In the genomic region with DNA sequence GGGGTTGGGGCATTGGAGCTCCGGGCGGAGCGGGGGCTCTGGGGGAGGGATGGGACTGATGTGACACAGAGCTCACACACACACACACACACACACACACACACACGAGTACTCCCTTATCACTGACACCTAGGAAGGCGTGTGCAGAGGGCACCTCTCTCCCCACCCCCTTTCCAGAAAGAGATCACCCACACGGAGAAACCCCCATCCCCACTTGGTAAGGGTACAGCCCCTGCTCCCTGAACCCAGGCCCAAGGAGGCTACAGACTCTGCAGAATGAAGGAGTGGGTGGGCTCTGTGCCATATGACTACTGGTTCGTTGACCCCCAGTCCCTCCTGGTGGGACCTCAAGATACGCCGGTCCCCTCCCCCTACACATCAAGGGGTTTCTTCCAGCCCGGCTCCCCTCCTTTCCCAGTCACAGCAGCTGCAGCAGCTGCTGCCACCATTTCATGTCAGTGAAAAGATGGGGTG, we compare ENCODE assay signal across 10 cellular contexts. TPM values are rescaled to one million over a fixed set of nuclear protein-coding genes. Genes with fewer than 3 reads are reported as not detected.
A peak's percentile ranks its signal among the peaks of the same experiment; 100 is the strongest.
DNase-seq lines count a peak whose midpoint lies in the region; ATAC-seq and TF ChIP-seq lines count a peak whose summit lies in the region.
"Had no signal": no experiment of that assay in that cellular context is flagged by ENCODE, and none has a peak within 500 bp of the region (broad histone marks: within the 10 kb centered on the region; RNA-seq: fewer than 3 reads in every experiment).

No MANE protein-coding gene starts in this region.

- H3K9me3 Mint-ChIP-seq in memory B cell = no peaks in the 10 kb centered on the region

- H3K27me3 ChIP-seq in WERI-Rb-1 (ENCODE audit: insufficient read depth, low read depth, severe bottlenecking) = no peaks in the 10 kb centered on the region

- no peaks in the 10 kb centered on the region for H3K36me3 Mint-ChIP-seq in memory B cell

- TF ChIP-seq CTCF in WERI-Rb-1 (IDR thresholded peaks at IDR 0.05; ENCODE audit: low read depth, low read length) = no peak

- peak overlapping the region; percentile 44 for H3K4me3 Mint-ChIP-seq in memory B cell

- DNase-seq in NCI-H2171 treated with DMSO at 0.1 percent for 48 hours (lab: John Stamatoyannopoulos, UW) (peak; percentile 34), NCI-H2171 (lab: John Stamatoyannopoulos, UW) (no peak), WERI-Rb-1 (no peak), memory B cell (ENCODE audit: low spot score in 2 of 2) (no peak), NCI-H1436 (lab: John Stamatoyannopoulos, UW) (no peak), iPS-NIHi11 (ENCODE audit: low spot score) (no peak)
- no peak for DNase-seq in stimulated activated CD4-positive, alpha-beta T cell treated with anti-CD3 and anti-CD28 coated beads, Interleukin-12 subunit alpha, Interleukin-12 subunit beta, amount 100 ng/mL, for 4 hours
- DNase-seq: activated T-cell treated with anti-CD3 and anti-CD28 coated beads, Interleukin-2, amount 50 U/mL, for 48 hours; GOT3 had no signal

- H3K4me1 Mint-ChIP-seq in memory B cell = peaks cover 12% of the 10 kb centered on the region

- H3K27ac Mint-ChIP-seq in memory B cell = no peak overlapping the region

- no peak for ATAC-seq in memory B cell (ENCODE audit: low read depth)

- no peak overlapping the region for H3K27ac ChIP-seq in WERI-Rb-1
- H3K27ac ChIP-seq in temporal lobe (ENCODE audit: low read depth, low read length) = peak overlapping the region; percentile 36

- no peaks in the 10 kb centered on the region for H3K9me3 ChIP-seq in WERI-Rb-1 (ENCODE audit: severe bottlenecking)

- no peaks in the 10 kb centered on the region for H3K36me3 ChIP-seq in WERI-Rb-1

- H3K4me3 ChIP-seq in WERI-Rb-1 (ENCODE audit: low read depth, low read length) = peak overlapping the region; percentile 31

- peaks cover 40% of the 10 kb centered on the region for H3K27me3 Mint-ChIP-seq in memory B cell

RNA-seq across cellular contexts. Expression of a gene that starts 8.7 kb away (rescaled TPM):
- 82.4 TPM for total RNA-seq in temporal lobe
